18 cellular contexts compared by ENCODE assay signal in the genomic region with DNA sequence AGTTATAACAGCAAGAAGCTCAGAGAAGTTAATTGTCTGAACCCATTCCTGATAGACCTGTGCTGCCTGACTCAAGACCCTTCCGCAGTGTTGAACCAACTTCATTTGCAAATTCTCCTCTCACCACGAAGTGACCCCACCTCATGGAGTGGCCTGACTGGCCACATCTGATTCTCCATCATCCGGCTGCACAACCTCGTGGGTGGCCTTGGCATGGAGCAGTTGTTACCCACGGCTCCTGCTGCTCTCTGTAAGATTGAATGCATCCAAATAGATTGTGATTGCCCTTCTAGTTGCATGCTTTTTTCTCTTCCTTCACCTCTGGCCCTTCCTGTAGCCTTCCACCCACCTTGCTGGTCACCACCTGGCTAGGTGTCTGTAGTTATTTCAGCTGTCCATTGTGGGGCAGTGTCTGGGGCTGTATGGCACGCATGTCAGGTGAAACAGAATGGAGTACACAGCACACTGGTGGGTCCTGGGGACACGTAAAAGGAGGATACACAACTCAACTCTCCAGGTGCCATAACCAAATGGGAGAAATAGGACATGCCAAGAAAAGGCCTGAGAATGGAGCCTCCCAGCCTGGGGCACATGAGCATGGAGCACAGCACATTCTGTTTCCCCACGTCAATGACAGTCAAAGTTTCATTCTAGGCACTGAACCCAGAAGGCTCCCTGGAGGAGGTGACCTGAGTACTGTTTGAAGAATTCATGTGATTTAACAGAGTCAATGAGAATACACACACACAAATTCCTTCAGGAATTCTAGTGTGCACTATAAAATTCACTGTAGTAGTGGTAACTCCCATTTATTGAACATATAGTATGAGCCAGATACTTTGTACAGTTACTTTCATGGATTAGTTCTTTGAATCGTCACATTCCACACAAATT.
"Had no signal": no experiment of that assay in that cellular context is flagged by ENCODE, and none has a peak within 500 bp of the region (broad histone marks: within the 10 kb centered on the region; RNA-seq: fewer than 3 reads in every experiment).

No MANE protein-coding gene starts in this region.

- H3K9me3 Mint-ChIP-seq: activated CD4-positive, alpha-beta memory T cell treated with anti-CD3 and anti-CD28 coated beads, Interleukin-2, amount 10 ng/mL, durations not matched to agents 7 days and 5 days; activated naive CD4-positive, alpha-beta T cell treated with anti-CD3 and anti-CD28 coated beads, Interleukin-2, amount 50 U/mL, for 72 hours; activated T-cell treated with anti-CD3 and anti-CD28 coated beads, Interleukin-2, amount 50 U/mL, for 72 hours; brain had no signal

- H3K36me3 Mint-ChIP-seq: activated naive CD4-positive, alpha-beta T cell treated with anti-CD3 and anti-CD28 coated beads, Interleukin-2, amount 50 U/mL, for 72 hours; brain had no signal

- DNase-seq: activated CD4-positive, alpha-beta memory T cell treated with anti-CD3 and anti-CD28 coated beads, Interleukin-2, amount 10 ng/mL, durations not matched to agents 7 days and 5 days; activated CD4-positive, alpha-beta T cell treated with anti-CD3 and anti-CD28 coated beads for 36 hours; activated CD4-positive, alpha-beta T cell treated with anti-CD3 and anti-CD28 coated beads, Interleukin-2, amount 50 U/mL, for 1 hour; activated T-cell treated with anti-CD3 and anti-CD28 coated beads, Interleukin-2, amount 50 U/mL, for 72 hours; amygdala; Kasumi-1; NCI-H1048; NCI-H146; NCI-H187 treated with DMSO at 0.1 percent for 48 hours; NCI-H2081 treated with DMSO at 0.1 percent for 48 hours; NCI-H446; NCI-H524; NCI-H82; SHP77 treated with DMSO at 0.1 percent for 48 hours; T-helper 1 cell had no signal

- H3K4me1 Mint-ChIP-seq: activated CD4-positive, alpha-beta memory T cell treated with anti-CD3 and anti-CD28 coated beads, Interleukin-2, amount 10 ng/mL, durations not matched to agents 7 days and 5 days; activated CD4-positive, alpha-beta T cell treated with anti-CD3 and anti-CD28 coated beads for 36 hours had no signal

- H3K4me3 Mint-ChIP-seq: activated CD4-positive, alpha-beta memory T cell treated with anti-CD3 and anti-CD28 coated beads, Interleukin-2, amount 10 ng/mL, durations not matched to agents 7 days and 5 days; activated CD4-positive, alpha-beta T cell treated with anti-CD3 and anti-CD28 coated beads for 36 hours; activated T-cell treated with anti-CD3 and anti-CD28 coated beads, Interleukin-2, amount 50 U/mL, for 72 hours; brain had no signal

- H3K4me3 ChIP-seq: SK-N-MC had no signal

- ATAC-seq: activated naive CD4-positive, alpha-beta T cell treated with anti-CD3 and anti-CD28 coated beads, Interleukin-2, amount 50 U/mL, for 72 hours; activated T-cell treated with anti-CD3 and anti-CD28 coated beads, Interleukin-2, amount 50 U/mL, for 72 hours had no signal

- H3K27ac ChIP-seq: SK-N-MC had no signal

- H3K27ac Mint-ChIP-seq: activated CD4-positive, alpha-beta memory T cell treated with anti-CD3 and anti-CD28 coated beads, Interleukin-2, amount 10 ng/mL, durations not matched to agents 7 days and 5 days; activated CD4-positive, alpha-beta T cell treated with anti-CD3 and anti-CD28 coated beads for 36 hours; activated naive CD4-positive, alpha-beta T cell treated with anti-CD3 and anti-CD28 coated beads, Interleukin-2, amount 50 U/mL, for 72 hours; activated T-cell treated with anti-CD3 and anti-CD28 coated beads, Interleukin-2, amount 50 U/mL, for 72 hours had no signal
